In genomic region chr2:218261424-218262273, GRCh38 we compare ENCODE assay signal across 12 cellular contexts. TPM values are rescaled to one million over a fixed set of nuclear protein-coding genes. Genes with fewer than 3 reads are reported as not detected.
DNase-seq lines count a peak whose midpoint lies in the region; ATAC-seq and TF ChIP-seq lines count a peak whose summit lies in the region.
"Had no signal": no experiment of that assay in that cellular context is flagged by ENCODE, and none has a peak within 500 bp of the region (broad histone marks: within the 10 kb centered on the region; RNA-seq: fewer than 3 reads in every experiment).

No MANE protein-coding gene starts in this region.

- H3K4me3 ChIP-seq in iPS-18a (ENCODE audit: low read length) (no peak overlapping the region), spleen (peak overlapping the region in 2 of 8 donors; percentile 20 to 26)
- H3K4me3 ChIP-seq: A549, skin epidermis had no signal

- DNase-seq in NCI-H1417 (lab: John Stamatoyannopoulos, UW) (peak in 2 of 3 experiments; percentile 23 to 33), NCI-H1417 treated with DMSO at 0.1 percent for 48 hours (lab: John Stamatoyannopoulos, UW) (no peak), RWPE1 (ENCODE audit: low spot score) (no peak), spleen (no peak), GM19240 (ENCODE audit: insufficient read length, low spot score) (no peak)
- no peak for DNase-seq in activated CD4-positive, alpha-beta T cell treated with anti-CD3 and anti-CD28 coated beads, Interleukin-2, amount 50 U/mL, for 4 hours
- DNase-seq: amygdala, NCI-H1048 had no signal

- CTCF ChIA-PET in RWPE1 (lab: Yijun Ruan, JAX): interaction anchor here (0.7 kb wide), 1 partner anchor 8 kb away, joined by 3 read pairs; the partner anchor contains the start of gene AAMP

- H3K9me3 ChIP-seq in iPS-18a (ENCODE audit: control insufficient read depth, low read depth, low read length) (no peaks in the 10 kb centered on the region), spleen (no peaks in the 10 kb centered on the region)
- H3K9me3 ChIP-seq: A549 had no signal

- POLR2A ChIA-PET in RWPE1 (lab: Yijun Ruan, JAX; ENCODE audit: low non-redundant PET): no interaction called here

- H3K27ac ChIP-seq in RWPE1 (peak overlapping the region; percentile 33), iPS-18a (ENCODE audit: low read length) (no peak overlapping the region), spleen (peak overlapping the region in 6 of 8 donors; percentile 3 to 84 (median 78))
- H3K27ac ChIP-seq: A549 had no signal

- intact Hi-C loops in spleen (cut with DNase I; ENCODE audit: low total_unique reads): no loop called here

- H3K27me3 ChIP-seq in iPS-18a (ENCODE audit: control insufficient read depth, insufficient read depth, low read length): no peaks in the 10 kb centered on the region
- no peaks in the 10 kb centered on the region for H3K27me3 ChIP-seq in spleen (replicated peaks in 1 of 7)

- TF ChIP-seq POLR2A in spleen (IDR thresholded peaks at IDR 0.05): no peak

- WGBS in spleen, 5 donors: 62 to 78% (median 64%) methylated on average over 7 to 8 of the region's 8 CpGs

- H3K9ac ChIP-seq in iPS-18a (ENCODE audit: low read length): peak overlapping the region; percentile 4

- peaks cover 8% of the 10 kb centered on the region for H3K4me1 ChIP-seq in iPS-18a (ENCODE audit: control insufficient read depth, low read depth, low read length)
- H3K4me1 ChIP-seq in spleen: peaks cover 21 to 91% (median 70%) of the 10 kb centered on the region in 6 donors
- H3K4me1 ChIP-seq: A549 had no signal

- TF ChIP-seq CTCF in RWPE1 (conservative IDR thresholded peaks at IDR 0.05; ENCODE audit: low read depth): no peak
- TF ChIP-seq CTCF in spleen (IDR thresholded peaks at IDR 0.05 in 8 of 11, conservative IDR thresholded peaks at IDR 0.05 in 3 of 11): no peak

- H3K36me3 ChIP-seq in iPS-18a (ENCODE audit: control insufficient read depth, low read depth, low read length): peaks cover 31% of the 10 kb centered on the region
- peaks cover 0 to 52% (median 41%) of the 10 kb centered on the region in 6 donors for H3K36me3 ChIP-seq in spleen

- ATAC-seq in HG02970 (IDR thresholded peaks at IDR 0.05; ENCODE audit: low FRiP score, unreplicated experiment): no peak

RNA-seq across cellular contexts. Expression of gene GPBAR1, which starts 0.8 kb away (rescaled TPM):
- 10 to 100 TPM in 1 of 7 donors, 1 to 10 TPM in 6; 2.6 to 13.9 (median 7.3) TPM for total RNA-seq in spleen
- polyA plus RNA-seq in spleen: 1 to 10 TPM; 1.4 to 9.0 (median 2.9) TPM

RNA-seq across cellular contexts. Expression of gene AAMP, which starts 8.3 kb away (rescaled TPM):
- total RNA-seq in spleen: 10 to 100 TPM; 55.6 to 84.6 (median 61.9) TPM
- 10 to 100 TPM; 54.1 to 93.8 (median 65.6) TPM for polyA plus RNA-seq in spleen

RNA-seq across cellular contexts. Expression of gene PNKD, which starts 8.7 kb away (rescaled TPM):
- total RNA-seq in spleen: 10 to 100 TPM; 41.4 to 61.2 (median 47.7) TPM
- polyA plus RNA-seq in spleen: 10 to 100 TPM; 69.0 to 92.1 (median 83.5) TPM

RNA-seq across cellular contexts. Expression of gene TMBIM1, which starts 30.7 kb away (rescaled TPM):
- 100 to 1,000 TPM in 3 of 7 donors, 10 to 100 TPM in 4; 79.4 to 121 (median 95.9) TPM for total RNA-seq in spleen
- 10 to 100 TPM; 17.2 to 33.1 (median 27.4) TPM for polyA plus RNA-seq in spleen

RNA-seq across cellular contexts. Expression of gene ARPC2, which starts 44.7 kb away (rescaled TPM):
- 100 to 1,000 TPM; 344 to 554 (median 430) TPM for total RNA-seq in spleen
- polyA plus RNA-seq in spleen: 100 to 1,000 TPM; 262 to 317 (median 289) TPM

Comparison
In these comparisons a context has a peak if more than half of its experiments do, and no peak if none do; other contexts are left out.
1. DNase-seq: peak in NCI-H1417 (2 of 3); none in NCI-H1417 treated with DMSO at 0.1 percent for 48 hours (single experiment), RWPE1 (single experiment), spleen (single experiment), GM19240 (single experiment) and activated CD4-positive, alpha-beta T cell treated with anti-CD3 and anti-CD28 coated beads, Interleukin-2, amount 50 U/mL, for 4 hours (0 of 2).